Comparison of ENCODE assay signal across 14 cellular contexts in genomic region chr9:83403864-83404263, GRCh38.
DNase-seq lines count a peak whose midpoint lies in the region; ATAC-seq, FAIRE-seq and TF ChIP-seq lines count a peak whose summit lies in the region.
"Had no signal": no experiment of that assay in that cellular context is flagged by ENCODE, and none has a peak within 500 bp of the region (broad histone marks: within the 10 kb centered on the region; RNA-seq: fewer than 3 reads in every experiment).

No MANE protein-coding gene starts in this region.

- H4K20me1 ChIP-seq in H1 (replicated peaks in 1 of 2; ENCODE audit: control insufficient read depth in 1 of 2, insufficient read depth in 2 of 2, low read length in 2 of 2) = no peaks in the 10 kb centered on the region
- H4K20me1 ChIP-seq: BLaER1 had no signal

- peaks cover 3% of the 10 kb centered on the region for H3K9me3 Mint-ChIP-seq in nephron

- no peaks in the 10 kb centered on the region; a peak in 1 of 4 replicates for H3K9me3 ChIP-seq in H1 (ENCODE audit: insufficient read depth in 2 of 2, low read depth in 1 of 2, low read length in 1 of 2)
- H3K9me3 ChIP-seq: BLaER1 had no signal

- no peak overlapping the region for H3K4ac ChIP-seq in H1 (replicated peaks; ENCODE audit: insufficient read length, low read depth, low read length)

- no peak overlapping the region for H2BK15ac ChIP-seq in H1 (ENCODE audit: low read length)

- H2AK5ac ChIP-seq in H1 (ENCODE audit: low read depth, low read length) = no peak overlapping the region

- no peak overlapping the region for H3K23ac ChIP-seq in H1 (ENCODE audit: insufficient read length)

- POLR2A ChIA-PET in H1 (lab: Charles Lee; ENCODE audit: partially characterized antibody) = interaction anchor here (0.9 kb wide), 1 partner anchor 18 kb away, joined by 3 read pairs; no protein-coding TSS in a partner anchor

- no peak overlapping the region for H3K27ac ChIP-seq in H1 (ENCODE audit: low read depth, low read length)
- H3K27ac ChIP-seq: BLaER1, esophagus muscularis mucosa had no signal

- no peak for ATAC-seq in HG03095 (IDR thresholded peaks at IDR 0.05; ENCODE audit: unreplicated experiment)
- ATAC-seq in GM21526 (IDR thresholded peaks at IDR 0.05; ENCODE audit: low FRiP score, unreplicated experiment) = no peak
- ATAC-seq: GM12878, K562 had no signal

- no peak overlapping the region for H2BK20ac ChIP-seq in H1 (ENCODE audit: low read length)

- H3K14ac ChIP-seq in H1 (ENCODE audit: insufficient read length) = no peak overlapping the region

- no peak for TF ChIP-seq EP300 in H1 (IDR thresholded peaks at IDR 0.05; ENCODE audit: borderline replicate concordance in 1 of 2, low read depth in 2 of 2, low read length in 2 of 2)

- no peak overlapping the region for H3K56ac ChIP-seq in H1 (replicated peaks; ENCODE audit: insufficient read length, low read depth, low read length)

- H3K27me3 Mint-ChIP-seq in nephron (ENCODE audit: low read depth) = peaks cover 7% of the 10 kb centered on the region

- H3K4me1 Mint-ChIP-seq in nephron = peaks cover 10% of the 10 kb centered on the region

- H3K79me1 ChIP-seq in H1 (ENCODE audit: low read depth, low read length) = no peaks in the 10 kb centered on the region

- no peaks in the 10 kb centered on the region; a peak in 1 of 7 replicates for H3K4me1 ChIP-seq in H1 (replicated peaks in 1 of 4; ENCODE audit: control insufficient read depth in 3 of 4, insufficient read depth in 4 of 4, low read length in 3 of 4)
- H3K4me1 ChIP-seq: BLaER1 had no signal

- H2AFZ ChIP-seq in H1 (ENCODE audit: low read length) = no peak overlapping the region

- H3K4me3 ChIP-seq in H1 (ENCODE audit: extremely low read depth in 1 of 4, insufficient read depth in 2 of 4, low read depth in 3 of 4, low read length in 4 of 4) = no peak overlapping the region
- H3K4me3 ChIP-seq: BLaER1, esophagus muscularis mucosa, GM12878, K562 had no signal

- H3K27me3 ChIP-seq in H1 (replicated peaks in 1 of 4; ENCODE audit: control insufficient read depth in 3 of 4, extremely low read depth in 1 of 4, insufficient read depth in 3 of 4, low read length in 3 of 4) = no peaks in the 10 kb centered on the region
- H3K27me3 ChIP-seq: BLaER1, esophagus muscularis mucosa had no signal

- no peak overlapping the region for H3K9ac ChIP-seq in H1 (replicated peaks in 1 of 4; ENCODE audit: extremely low read depth in 1 of 4, low read depth in 3 of 4, low read length in 3 of 4)
- H3K9ac ChIP-seq: BLaER1 had no signal

- TF ChIP-seq RAD21 in H1 (IDR thresholded peaks at IDR 0.05 in 1 of 2, conservative IDR thresholded peaks at IDR 0.05 in 1 of 2; ENCODE audit: low read depth in 2 of 2, low read length in 2 of 2) = no peak

- H2BK12ac ChIP-seq in H1 (ENCODE audit: low read depth, low read length) = no peak overlapping the region

- 87% methylated on average over 6 of the region's 6 CpGs; no CpG with 5 or more reads in 1 of the 2 experiments for WGBS in H1 (ENCODE audit: extremely low coverage in 1 of 2, insufficient coverage in 1 of 2, insufficient read length in 1 of 2, insufficient replicate concordance in 2 of 2, low coverage in 1 of 2, low lambda C conversion rate in 2 of 2, missing lambda C conversion rate in 1 of 2), 2 experiments

- H3K23me2 ChIP-seq in H1 (ENCODE audit: low read depth, low read length) = no peaks in the 10 kb centered on the region

- TF ChIP-seq CTCF in H1 (IDR thresholded peaks at IDR 0.05; ENCODE audit: control extremely low read depth in 1 of 3, insufficient read depth in 1 of 3, low read depth in 1 of 3, low read length in 3 of 3) (no peak), nephron (IDR thresholded peaks at IDR 0.05; ENCODE audit: unreplicated experiment in 3 of 3) (no peak)

- FAIRE-seq in H1 (lab: Jason Lieb, UNC) = no peak
- FAIRE-seq: GM12878, K562 had no signal

- no peak overlapping the region for H4K8ac ChIP-seq in H1 (ENCODE audit: extremely low read depth, insufficient read depth, low read length)

- no peak overlapping the region for H3K4me3 Mint-ChIP-seq in nephron

- DNase-seq in AG08395 (ENCODE audit: low spot score) (peak; percentile 17), LHCN-M2 (ENCODE audit: low read depth) (peak; percentile 82), H1 (ENCODE audit: low read depth in 1 of 2, low spot score in 2 of 2) (no peak), iPS-NIHi7 (ENCODE audit: extremely low spot score) (no peak)
- DNase-seq in activated effector memory CD4-positive, alpha-beta T cell treated with anti-CD3 and anti-CD28 coated beads, Interleukin-2, amount 50 U/mL, for 16 hours = no peak
- DNase-seq: mesenchymal stem cell, NCI-H510A treated with DMSO at 0.1 percent for 48 hours had no signal

- H3K79me2 ChIP-seq in H1 (ENCODE audit: control insufficient read depth in 1 of 2, insufficient read depth in 2 of 2, low read length in 2 of 2) = no peaks in the 10 kb centered on the region

- H2BK120ac ChIP-seq in H1 (replicated peaks; ENCODE audit: low read depth, low read length) = no peak overlapping the region

- peak overlapping the region; percentile 20 to 74 (median 67) for H3K27ac Mint-ChIP-seq in nephron

- no peak overlapping the region for H4K5ac ChIP-seq in H1 (ENCODE audit: insufficient read length, low read depth, low read length)

- CTCF ChIA-PET in H1 (lab: Charles Lee; ENCODE audit: partially characterized antibody) = interaction anchor here (0.6 to 1.7 kb wide), 12 partner anchors 11 to 797 kb away, joined by 3 to 7 read pairs (median 4); no protein-coding TSS in a partner anchor

- H2BK5ac ChIP-seq in H1 (ENCODE audit: low read depth, low read length) = no peak overlapping the region

- H3K18ac ChIP-seq in H1 (ENCODE audit: extremely low read depth, low read length) = no peak overlapping the region

- no peak overlapping the region for H3K4me2 ChIP-seq in H1 (ENCODE audit: insufficient read depth in 1 of 2, low read depth in 2 of 2, low read length in 2 of 2)
- H3K4me2 ChIP-seq: BLaER1 had no signal

- no peak for TF ChIP-seq POLR2A in H1 (IDR thresholded peaks at IDR 0.05; ENCODE audit: control extremely low read depth in 1 of 2, low read depth in 2 of 2, low read length in 2 of 2)

- H3K36me3 ChIP-seq in H1 (ENCODE audit: control insufficient read depth in 2 of 4, insufficient read depth in 4 of 4, low read length in 3 of 4) = no peaks in the 10 kb centered on the region
- H3K36me3 ChIP-seq: BLaER1, esophagus muscularis mucosa had no signal

- no peak overlapping the region for H4K91ac ChIP-seq in H1 (replicated peaks; ENCODE audit: insufficient read length, low read length)

- H3K36me3 Mint-ChIP-seq in nephron (ENCODE audit: low read depth) = no peaks in the 10 kb centered on the region

TF ChIP-seq in H1, 55 proteins besides CTCF, POLR2A, EP300 and RAD21:
- peak; percentile 60; the same call in 1 of the 2 replicates for TF ChIP-seq TEAD4 (IDR thresholded peaks at IDR 0.05; ENCODE audit: low read depth, low read length)
- TF ChIP-seq SAP30 (IDR thresholded peaks at IDR 0.05; ENCODE audit: insufficient read depth, insufficient replicate concordance, low read length) = no peak
- no peak for TF ChIP-seq KDM4A (IDR thresholded peaks at IDR 0.05; ENCODE audit: low read depth, low read length, severe bottlenecking)
- no peak for TF ChIP-seq SP1 (IDR thresholded peaks at IDR 0.05; ENCODE audit: low read depth, low read length)
- no peak for TF ChIP-seq RXRA (IDR thresholded peaks at IDR 0.05; ENCODE audit: insufficient read depth, low read depth, low read length)
- TF ChIP-seq GTF2F1 (IDR thresholded peaks at IDR 0.05; ENCODE audit: borderline replicate concordance, low read depth, low read length) = no peak
- TF ChIP-seq KDM5A (IDR thresholded peaks at IDR 0.05; ENCODE audit: low read length) = no peak
- no peak for TF ChIP-seq SP4 (IDR thresholded peaks at IDR 0.05; ENCODE audit: low read length)

Comparison
In these comparisons a context has a peak if more than half of its experiments do, and no peak if none do; other contexts are left out.
1. DNase-seq: peak in AG08395 (single experiment) and LHCN-M2 (single experiment); none in H1 (0 of 2), activated effector memory CD4-positive, alpha-beta T cell treated with anti-CD3 and anti-CD28 coated beads, Interleukin-2, amount 50 U/mL, for 16 hours (single experiment) and iPS-NIHi7 (single experiment).